Comparison of ENCODE assay signal across 22 cellular contexts in the genomic region with DNA sequence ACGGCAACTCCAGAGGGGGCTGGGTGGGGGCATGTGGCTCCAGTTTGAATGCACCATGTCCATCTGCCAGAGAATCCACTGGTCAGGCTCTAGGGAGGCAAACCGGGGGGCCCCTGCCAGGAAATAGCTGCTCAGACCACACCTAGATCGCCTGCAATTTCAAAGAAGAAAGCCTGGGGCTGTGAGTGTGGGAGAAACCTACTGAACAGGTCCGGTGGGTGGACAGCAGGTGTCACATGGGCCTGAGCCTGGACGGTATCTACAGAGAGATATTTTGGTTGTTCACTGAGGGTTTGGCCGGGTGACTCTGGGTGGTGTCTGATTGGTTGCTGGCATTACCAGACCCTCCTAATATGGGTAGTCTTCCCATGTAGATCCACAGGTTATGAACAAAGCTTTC. TPM values are rescaled to one million over a fixed set of nuclear protein-coding genes. Genes with fewer than 3 reads are reported as not detected.
DNase-seq lines count a peak whose midpoint lies in the region; TF ChIP-seq lines count a peak whose summit lies in the region.
"Had no signal": no experiment of that assay in that cellular context is flagged by ENCODE, and none has a peak within 500 bp of the region (broad histone marks: within the 10 kb centered on the region; RNA-seq: fewer than 3 reads in every experiment).

No MANE protein-coding gene starts in this region.

- H3K9me3 ChIP-seq in mammary epithelial cell (replicated peaks; ENCODE audit: insufficient read depth, low read length) = no peaks in the 10 kb centered on the region
- H3K9me3 ChIP-seq: MG63, SK-N-SH had no signal

- no peak overlapping the region for H2AFZ ChIP-seq in mammary epithelial cell (ENCODE audit: low read depth, low read length)
- H2AFZ ChIP-seq: GM23248 had no signal

- TF ChIP-seq CTCF in mammary epithelial cell (conservative IDR thresholded peaks at IDR 0.05 in 1 of 2, IDR thresholded peaks at IDR 0.05 in 1 of 2; ENCODE audit: extremely low read depth in 1 of 2, insufficient read depth in 1 of 2, low read depth in 1 of 2, low read length in 2 of 2) = no peak

- H4K20me1 ChIP-seq in mammary epithelial cell (ENCODE audit: insufficient read depth, low read length) = no peaks in the 10 kb centered on the region

- peak; percentile 19 for DNase-seq in SIG-M5 treated with dmso at 0.1 percent for 504 hours (lab: John Stamatoyannopoulos, UW; ENCODE audit: unreplicated experiment)
- DNase-seq in SIG-M5 (lab: John Stamatoyannopoulos, UW) = no peak
- peak; percentile 26 for DNase-seq in mammary epithelial cell
- peak; percentile 18 for DNase-seq in left kidney (ENCODE audit: low read depth, low spot score)
- DNase-seq in NCI-H510A treated with DMSO at 0.1 percent for 48 hours (lab: John Stamatoyannopoulos, UW) = no peak
- DNase-seq in KBM-7 = no peak
- DNase-seq in mucosa of gallbladder (ENCODE audit: low spot score) = no peak
- no peak for DNase-seq in mesenteric fat pad (ENCODE audit: low spot score)
- DNase-seq: 8988T; CD4-positive, alpha-beta memory T cell; GM23248; KG1; MG63; NCI-H1092; NCI-H146; NCI-H2081 treated with DMSO at 0.1 percent for 48 hours; NCI-H510A; NCI-H82; SK-N-SH had no signal

- no peak overlapping the region for H3K27ac ChIP-seq in mammary epithelial cell (ENCODE audit: insufficient read depth, low read depth, low read length)
- H3K27ac ChIP-seq: GM23248 had no signal

- BruUV-seq in mammary epithelial cell (replicated peaks; lab: Mats Ljungman, UMichigan) = no TSS peak

- peaks cover 12% of the 10 kb centered on the region for H3K4me1 ChIP-seq in mammary epithelial cell (ENCODE audit: insufficient read depth, low read length)

- no peak overlapping the region for H3K9ac ChIP-seq in mammary epithelial cell (ENCODE audit: insufficient read depth, low read length)
- H3K9ac ChIP-seq: GM23248, SK-N-SH had no signal

- whole genome bisulfite sequencing in mammary epithelial cell (ENCODE audit: low coverage, missing lambda C conversion rate) = 0% methylated on average over 6 of the region's 6 CpGs

- no peaks in the 10 kb centered on the region for H3K27me3 ChIP-seq in mammary epithelial cell (ENCODE audit: insufficient read depth, low read length)
- H3K27me3 ChIP-seq: MG63 had no signal

- CTCF ChIA-PET in mammary epithelial cell (lab: Charles Lee; ENCODE audit: low non-redundant PET) = interaction anchor here (0.6 kb wide), 1 partner anchor 11 kb away, joined by 7 read pairs; no protein-coding TSS in a partner anchor

- dilution Hi-C loops in mammary epithelial cell (cut with HindIII; ENCODE audit: low sequenced_read_pairs) = loop anchor here (5.0 kb wide), 1 partner anchor 105 kb away; no protein-coding TSS in a partner anchor

- H3K4me2 ChIP-seq in mammary epithelial cell (ENCODE audit: insufficient read depth, low read depth, low read length) = no peak overlapping the region
- H3K4me2 ChIP-seq: SK-N-SH had no signal

- no peaks in the 10 kb centered on the region for H3K79me2 ChIP-seq in mammary epithelial cell (ENCODE audit: insufficient read depth, low read length)

- intact Hi-C loops in mammary epithelial cell (cut with micrococcal nuclease) = no loop called here

- in situ Hi-C loops in mammary epithelial cell (cut with MboI; ENCODE audit: low sequenced_read_pairs in 2 of 2) (no loop called here), KBM-7 (cut with MboI; ENCODE audit: low pct_unique_long_range_greater_than_20kb, low sequenced_read_pairs) (no loop called here)

- no peak overlapping the region for H3K4me3 ChIP-seq in mammary epithelial cell (replicated peaks in 1 of 3; ENCODE audit: insufficient read depth in 1 of 3, low read depth in 2 of 3, low read length in 3 of 3)
- H3K4me3 ChIP-seq: GM23248, MG63 had no signal

- no peaks in the 10 kb centered on the region for H3K36me3 ChIP-seq in mammary epithelial cell (ENCODE audit: insufficient read depth, low read length)
- H3K36me3 ChIP-seq: MG63 had no signal

RNA-seq across cellular contexts. Expression of a gene that starts 32.0 kb away (rescaled TPM):
- total RNA-seq in mammary epithelial cell = not detected
- polyA plus RNA-seq in mammary epithelial cell = not detected
- not detected for polyA minus RNA-seq in mammary epithelial cell
- not detected for total RNA-seq in mucosa of gallbladder
- total RNA-seq in mesenteric fat pad = not detected
- total RNA-seq: CD4-positive, alpha-beta memory T cell; Daoy; GM23248; Right ventricle myocardium inferior had no signal
- polyA plus RNA-seq: BJ; CD4-positive, alpha-beta memory T cell; GM23248; SK-N-SH had no signal

RNA-seq across cellular contexts. Expression of a gene that starts 54.5 kb away (rescaled TPM):
- total RNA-seq in mammary epithelial cell (10 to 100 TPM; 29.3 to 88.6 TPM), mucosa of gallbladder (60.1 TPM), mesenteric fat pad (63.2 TPM)
- 20.8 TPM for polyA plus RNA-seq in mammary epithelial cell
- polyA minus RNA-seq in mammary epithelial cell = 43.7 TPM

Comparison
In these comparisons a context has a peak if more than half of its experiments do, and no peak if none do; other contexts are left out.
1. DNase-seq: peak in SIG-M5 treated with dmso at 0.1 percent for 504 hours (single experiment), mammary epithelial cell (single experiment) and left kidney (single experiment); none in SIG-M5 (single experiment), NCI-H510A treated with DMSO at 0.1 percent for 48 hours (single experiment), KBM-7 (single experiment), mucosa of gallbladder (single experiment) and mesenteric fat pad (single experiment).